In the genomic region with DNA sequence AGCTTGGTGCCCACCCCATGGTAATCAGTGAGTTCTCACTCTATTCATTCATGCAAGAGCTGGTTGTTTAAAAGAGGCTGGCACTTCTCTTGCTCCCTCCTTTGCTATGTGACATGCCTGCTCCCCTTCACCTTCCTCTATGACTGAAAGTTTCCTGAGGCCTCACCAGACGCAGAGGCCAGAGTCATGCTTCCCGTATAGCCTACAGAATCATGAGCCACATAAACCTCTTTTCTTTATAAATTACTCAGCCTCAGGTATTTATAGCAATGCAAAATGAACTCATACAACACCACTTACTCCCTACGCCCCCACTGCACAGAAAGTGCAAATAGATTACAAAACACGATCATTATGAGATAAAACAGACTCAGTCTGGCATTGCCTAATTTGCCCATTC, we compare ENCODE assay signal across 24 cellular contexts.
"Had no signal": no experiment of that assay in that cellular context is flagged by ENCODE, and none has a peak within 500 bp of the region (broad histone marks: within the 10 kb centered on the region; RNA-seq: fewer than 3 reads in every experiment).

No MANE protein-coding gene starts in this region.

- H3K27ac ChIP-seq: SJCRH30 had no signal

- H3K9me3 ChIP-seq: MG63, SJCRH30 had no signal

- H3K4me3 ChIP-seq: MG63, SJCRH30 had no signal

- H3K36me3 ChIP-seq: MG63, SJCRH30 had no signal

- H3K27me3 ChIP-seq: MG63, SJCRH30 had no signal

- ATAC-seq: HepG2, SK-N-SH treated with all-trans-retinoic acid at 6 μM for 48 hours had no signal

- H3K4me1 ChIP-seq: SJCRH30 had no signal

- DNase-seq: IMR-90, Karpas-422, KG1, MG63, NCI-H1092, NCI-H1105 treated with DMSO at 0.1 percent for 48 hours, NCI-H1417 treated with DMSO at 0.1 percent for 48 hours, NCI-H146, NCI-H1694 treated with DMSO at 0.1 percent for 48 hours, NCI-H1930, NCI-H2081, NCI-H2107, NCI-H2171, NCI-H226, NCI-H446, NCI-H510A, NCI-H524 treated with DMSO at 0.1 percent for 48 hours, NCI-H69, NCI-H774, RPMI8226, SHP77 treated with DMSO at 0.1 percent for 48 hours, SJCRH30 had no signal
